Comparison of ENCODE assay signal across 8 cellular contexts in the genomic region with DNA sequence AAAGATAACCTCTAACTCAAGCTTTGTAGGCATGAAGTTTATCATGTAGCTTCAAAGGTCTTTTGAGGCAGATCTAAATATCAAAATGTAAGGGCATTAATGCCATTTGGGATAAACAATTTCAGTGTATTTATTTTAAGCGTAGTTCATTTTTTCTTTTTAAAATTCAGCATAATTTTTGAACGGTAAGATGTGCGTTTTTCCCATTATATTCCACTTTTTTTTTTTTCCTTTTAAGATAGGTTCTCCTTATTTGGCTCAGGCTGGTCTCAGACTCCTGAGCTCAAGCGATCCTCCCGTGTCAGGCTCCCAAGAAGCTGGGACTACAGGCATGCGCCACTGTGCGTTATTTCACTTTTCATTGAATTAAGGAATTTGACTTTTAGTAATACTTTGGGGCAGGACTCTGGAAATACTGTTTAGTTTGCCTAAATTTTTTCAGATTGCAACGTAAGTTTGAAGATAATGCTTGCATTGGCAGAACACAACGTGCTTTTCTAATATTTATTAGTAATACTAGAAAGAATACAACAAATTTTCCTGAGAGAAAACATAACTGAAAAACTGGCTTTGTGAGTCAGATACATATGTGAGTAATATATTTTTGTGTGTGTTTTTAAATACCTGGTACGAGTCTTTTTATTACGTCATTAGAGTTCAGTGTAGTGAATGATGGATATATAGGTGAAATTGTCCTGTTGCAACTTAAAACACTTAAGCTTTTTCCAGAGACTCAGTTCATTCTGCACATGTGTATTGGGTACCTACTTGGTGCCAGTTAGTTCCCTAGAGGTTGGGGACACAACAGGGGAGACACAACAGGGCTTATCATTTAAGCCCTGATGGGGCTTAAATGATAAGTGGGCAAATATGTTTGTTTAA. TPM values are rescaled to one million over a fixed set of nuclear protein-coding genes. Genes with fewer than 3 reads are reported as not detected.
DNase-seq lines count a peak whose midpoint lies in the region; ATAC-seq and TF ChIP-seq lines count a peak whose summit lies in the region.

No MANE protein-coding gene starts in this region.

- no peaks in the 10 kb centered on the region for H3K9me3 ChIP-seq in hepatocyte (ENCODE audit: low read depth)

- H2AFZ ChIP-seq in hepatocyte, result no peak overlapping the region

- peaks cover 8% of the 10 kb centered on the region for H3K27me3 Mint-ChIP-seq in activated T-cell treated with anti-CD3 and anti-CD28 coated beads, Interleukin-2, amount 50 U/mL, for 24 hours

- H3K27ac Mint-ChIP-seq in activated T-cell treated with anti-CD3 and anti-CD28 coated beads, Interleukin-2, amount 50 U/mL, for 24 hours, result no peak overlapping the region
- no peak overlapping the region for H3K27ac Mint-ChIP-seq in stimulated activated effector memory CD8-positive, alpha-beta T cell treated with anti-CD3 and anti-CD28 coated beads, Interleukin-12 subunit alpha, Interleukin-12 subunit beta, amount 100 ng/mL, for 72 hours

- H3K36me3 ChIP-seq in hepatocyte (replicated peaks; ENCODE audit: insufficient read depth, low read depth), result no peaks in the 10 kb centered on the region

- H3K27ac ChIP-seq in VCaP (peak overlapping the region; percentile 92), hepatocyte (peak overlapping the region; percentile 95)

- H3K36me3 Mint-ChIP-seq in activated T-cell treated with anti-CD3 and anti-CD28 coated beads, Interleukin-2, amount 50 U/mL, for 24 hours (ENCODE audit: low read depth), result no peaks in the 10 kb centered on the region
- no peaks in the 10 kb centered on the region for H3K36me3 Mint-ChIP-seq in stimulated activated effector memory CD8-positive, alpha-beta T cell treated with anti-CD3 and anti-CD28 coated beads, Interleukin-12 subunit alpha, Interleukin-12 subunit beta, amount 100 ng/mL, for 72 hours

- no peaks in the 10 kb centered on the region for H3K9me2 ChIP-seq in hepatocyte (replicated peaks; ENCODE audit: insufficient read depth)

- DNase-seq in activated T-cell treated with anti-CD3 and anti-CD28 coated beads, Interleukin-2, amount 50 U/mL, for 24 hours, result no peak
- DNase-seq in activated T-cell treated with anti-CD3 and anti-CD28 coated beads, Interleukin-2, amount 50 U/mL, for 1 hour, result no peak
- DNase-seq in hepatocyte (ENCODE audit: low spot score) (peak; percentile 25), NCI-H774 (lab: John Stamatoyannopoulos, UW) (no peak), NCI-H1930 (lab: John Stamatoyannopoulos, UW) (no peak), pons (ENCODE audit: low spot score) (no peak)
- DNase-seq in stimulated activated effector memory CD8-positive, alpha-beta T cell treated with anti-CD3 and anti-CD28 coated beads, Interleukin-12 subunit alpha, Interleukin-12 subunit beta, amount 100 ng/mL, for 72 hours (ENCODE audit: low spot score in 2 of 2), result no peak

- H4K20me1 ChIP-seq in hepatocyte (ENCODE audit: insufficient read depth, poor library complexity, severe bottlenecking), result no peaks in the 10 kb centered on the region

- peak overlapping the region; percentile 75 for H3K4me2 ChIP-seq in hepatocyte

- H3K9me3 Mint-ChIP-seq in activated T-cell treated with anti-CD3 and anti-CD28 coated beads, Interleukin-2, amount 50 U/mL, for 24 hours, result peaks cover 3% of the 10 kb centered on the region
- no peaks in the 10 kb centered on the region for H3K9me3 Mint-ChIP-seq in stimulated activated effector memory CD8-positive, alpha-beta T cell treated with anti-CD3 and anti-CD28 coated beads, Interleukin-12 subunit alpha, Interleukin-12 subunit beta, amount 100 ng/mL, for 72 hours

- H3K79me2 ChIP-seq in hepatocyte, result peaks cover 56% of the 10 kb centered on the region

- H3K4me1 ChIP-seq in hepatocyte (ENCODE audit: insufficient read depth), result no peaks in the 10 kb centered on the region

- H3K4me3 ChIP-seq in hepatocyte, result peak overlapping the region; percentile 18

- no peaks in the 10 kb centered on the region for H3K27me3 ChIP-seq in hepatocyte

- peaks cover 28% of the 10 kb centered on the region for H3K4me1 Mint-ChIP-seq in activated T-cell treated with anti-CD3 and anti-CD28 coated beads, Interleukin-2, amount 50 U/mL, for 24 hours (ENCODE audit: low read depth)
- H3K4me1 Mint-ChIP-seq in stimulated activated effector memory CD8-positive, alpha-beta T cell treated with anti-CD3 and anti-CD28 coated beads, Interleukin-12 subunit alpha, Interleukin-12 subunit beta, amount 100 ng/mL, for 72 hours, result peaks cover 4% of the 10 kb centered on the region

- no peak for ATAC-seq in stimulated activated effector memory CD8-positive, alpha-beta T cell treated with anti-CD3 and anti-CD28 coated beads, Interleukin-12 subunit alpha, Interleukin-12 subunit beta, amount 100 ng/mL, for 72 hours

- peak overlapping the region; percentile 82 for H3K4me3 Mint-ChIP-seq in activated T-cell treated with anti-CD3 and anti-CD28 coated beads, Interleukin-2, amount 50 U/mL, for 24 hours
- H3K4me3 Mint-ChIP-seq in stimulated activated effector memory CD8-positive, alpha-beta T cell treated with anti-CD3 and anti-CD28 coated beads, Interleukin-12 subunit alpha, Interleukin-12 subunit beta, amount 100 ng/mL, for 72 hours, result peak overlapping the region; percentile 63

- TF ChIP-seq CTCF in VCaP (conservative IDR thresholded peaks at IDR 0.05), result no peak
- no peak for TF ChIP-seq CTCF in hepatocyte (IDR thresholded peaks at IDR 0.05; ENCODE audit: poor library complexity)

- WGBS in hepatocyte (ENCODE audit: low lambda C conversion rate, missing lambda C conversion rate), result 44% methylated on average over 11 of the region's 11 CpGs

RNA-seq across cellular contexts. Expression of a gene that starts 2.2 kb away (rescaled TPM):
- 31.3 and 35.4 TPM in 2 replicates for total RNA-seq in hepatocyte
- 9.3 and 9.5 TPM in 2 replicates for polyA plus RNA-seq in hepatocyte
